24 cellular contexts compared by ENCODE assay signal in the genomic region with DNA sequence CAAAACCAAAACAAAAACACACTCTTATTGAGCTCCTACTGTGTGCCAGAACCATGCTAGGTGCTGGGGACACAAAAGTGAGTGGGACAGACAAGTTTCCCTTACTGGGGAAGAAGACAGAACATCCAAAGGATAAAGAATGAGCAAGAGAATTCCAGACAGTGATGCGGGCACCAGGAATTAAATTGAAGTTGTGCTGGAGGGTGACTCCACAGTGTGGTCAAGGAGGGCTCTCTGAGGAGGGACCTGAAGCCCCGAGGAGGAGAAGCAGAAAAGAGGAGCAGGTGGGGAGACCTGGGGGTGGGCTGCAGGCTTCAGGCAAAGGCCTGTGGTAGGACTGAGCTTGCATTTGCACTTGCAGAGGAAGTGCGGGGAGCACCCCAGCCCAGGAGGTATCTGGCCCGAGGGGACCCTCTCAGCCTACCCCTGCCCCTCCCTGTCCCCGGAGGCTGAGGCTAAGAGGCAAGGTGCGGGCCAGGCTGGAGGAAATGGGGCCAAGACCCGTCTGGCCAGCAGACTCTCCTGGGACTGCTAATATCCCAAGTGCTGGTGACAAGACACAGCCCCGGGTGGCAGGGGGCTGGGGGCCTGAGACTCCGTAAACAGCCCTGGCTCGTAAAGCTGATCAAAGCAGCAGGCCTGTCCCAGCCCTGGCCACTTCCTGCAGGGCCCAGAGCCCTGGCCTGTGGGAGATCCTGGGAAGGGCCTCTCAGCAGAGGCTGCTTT. TPM values are rescaled to one million over a fixed set of nuclear protein-coding genes. Genes with fewer than 3 reads are reported as not detected.
DNase-seq lines count a peak whose midpoint lies in the region; ATAC-seq, FAIRE-seq and TF ChIP-seq lines count a peak whose summit lies in the region.
"Had no signal": no experiment of that assay in that cellular context is flagged by ENCODE, and none has a peak within 500 bp of the region (broad histone marks: within the 10 kb centered on the region; RNA-seq: fewer than 3 reads in every experiment).

No MANE protein-coding gene starts in this region.

- no peak overlapping the region for H2AK5ac ChIP-seq in mesenchymal stem cell (ENCODE audit: low read length, severe bottlenecking)

- TF ChIP-seq RAD21 in HepG2 (CRISPR knock-in tag; IDR thresholded peaks at IDR 0.05), result no peak

- 0 out of 2 replicates have a peak overlapping the region, but pooled peaks have one; percentile 6 for H3K9ac ChIP-seq in HepG2 (ENCODE audit: insufficient read depth, low read depth, low read length)
- no peak overlapping the region for H3K9ac ChIP-seq in mesenchymal stem cell (ENCODE audit: low read length)
- H3K9ac ChIP-seq: parathyroid adenoma had no signal

- H3K23ac ChIP-seq in mesenchymal stem cell (ENCODE audit: low read length in 2 of 2), result no peak overlapping the region

- H4K8ac ChIP-seq in mesenchymal stem cell (ENCODE audit: low read length), result peak overlapping the region; percentile 29

- no TSS peak for BruUV-seq in HepG2 (replicated peaks; lab: Mats Ljungman, UMichigan)

- no peak overlapping the region for H4K91ac ChIP-seq in mesenchymal stem cell (ENCODE audit: low read length)

- WGBS in HepG2 (ENCODE audit: low lambda C conversion rate), result 33% methylated on average over 9 of the region's 10 CpGs
- 76% methylated on average over 4 of the region's 10 CpGs for WGBS in right lobe of liver (ENCODE audit: insufficient coverage, low coverage, low lambda C conversion rate, missing lambda C conversion rate)
- WGBS in mesenchymal stem cell, result 40% methylated on average over 10 of the region's 10 CpGs
- 83% methylated on average over 2 of the region's 10 CpGs; no CpG with 5 or more reads in 1 of the 2 donors for WGBS in gastroesophageal sphincter (ENCODE audit: low coverage in 1 of 2), 2 donors

- H3K9me3 ChIP-seq in HepG2 (ENCODE audit: low read length) (no peaks in the 10 kb centered on the region), right lobe of liver (no peaks in the 10 kb centered on the region), mesenchymal stem cell (ENCODE audit: control insufficient read depth, low read length) (no peaks in the 10 kb centered on the region), gastroesophageal sphincter (no peaks in the 10 kb centered on the region)
- H3K9me3 ChIP-seq: upper lobe of left lung had no signal

- TF ChIP-seq CTCF in HepG2 (CRISPR knock-in tag; IDR thresholded peaks at IDR 0.05) (no peak), right lobe of liver (IDR thresholded peaks at IDR 0.05) (no peak), VCaP (conservative IDR thresholded peaks at IDR 0.05) (no peak), gastroesophageal sphincter (IDR thresholded peaks at IDR 0.05) (no peak)

- TF ChIP-seq EP300 in HepG2 (IDR thresholded peaks at IDR 0.05; ENCODE audit: low read depth in 2 of 2, low read length in 2 of 2), result no peak
- TF ChIP-seq EP300 in HepG2 (CRISPR knock-in tag; IDR thresholded peaks at IDR 0.05; ENCODE audit: borderline replicate concordance), result no peak
- TF ChIP-seq EP300 in gastroesophageal sphincter (IDR thresholded peaks at IDR 0.05), result no peak

- H2BK12ac ChIP-seq in mesenchymal stem cell (ENCODE audit: low read length in 2 of 2), result peak overlapping the region in 1 of 2 experiments; percentile 45

- H3K4ac ChIP-seq in mesenchymal stem cell (ENCODE audit: low read depth in 1 of 2, low read length in 2 of 2), result no peak overlapping the region

- no peak overlapping the region for H2BK5ac ChIP-seq in mesenchymal stem cell (ENCODE audit: low read depth, low read length, poor library complexity, severe bottlenecking)

- H3K4me3 ChIP-seq in HepG2 (replicated peaks in 1 of 3; ENCODE audit: insufficient read depth in 1 of 3, low read depth in 2 of 3, low read length in 3 of 3) (peak overlapping the region in 1 of 3 experiments; percentile 23; a peak in 1 of 6 replicates), right lobe of liver (no peak overlapping the region), mesenchymal stem cell (ENCODE audit: insufficient read depth in 1 of 2, low read depth in 1 of 2, low read length in 2 of 2) (no peak overlapping the region), gastroesophageal sphincter (no peak overlapping the region)
- H3K4me3 ChIP-seq: lung, PC-9, upper lobe of left lung had no signal

- H3K4me2 ChIP-seq in HepG2 (ENCODE audit: low read depth, low read length) (peak overlapping the region; percentile 20; the same call in 1 of the 2 replicates), mesenchymal stem cell (ENCODE audit: low read length, poor library complexity, severe bottlenecking) (no peak overlapping the region)
- H3K4me2 ChIP-seq: PC-9 had no signal

- H3K79me2 ChIP-seq in HepG2 (ENCODE audit: insufficient read depth, low read length), result no peaks in the 10 kb centered on the region
- H3K79me2 ChIP-seq: parathyroid adenoma had no signal

- peak; percentile 16 for ATAC-seq in HepG2
- ATAC-seq in right lobe of liver, result no peak
- no peak for ATAC-seq in stimulated activated naive CD8-positive, alpha-beta T cell treated with anti-CD3 and anti-CD28 coated beads, Interleukin-15, Interleukin-2, amounts not matched to agents 100 U/mL and 50 U/mL, for 24 hours
- no peak for ATAC-seq in GM19351 (IDR thresholded peaks at IDR 0.05; ENCODE audit: unreplicated experiment)
- no peak for ATAC-seq in gastroesophageal sphincter
- ATAC-seq: sciatic nerve had no signal

- H2BK120ac ChIP-seq in mesenchymal stem cell (ENCODE audit: low read depth, low read length), result no peak overlapping the region

- DNase-seq in HepG2 (ENCODE audit: low spot score), result no peak
- DNase-seq in right lobe of liver, result no peak
- no peak for DNase-seq in mesenchymal stem cell
- DNase-seq in stimulated activated naive CD8-positive, alpha-beta T cell treated with anti-CD3 and anti-CD28 coated beads, Interleukin-15, Interleukin-2, amounts not matched to agents 100 U/mL and 50 U/mL, for 24 hours, result no peak
- no peak for DNase-seq in NCI-H2171 treated with DMSO at 0.1 percent for 48 hours (lab: John Stamatoyannopoulos, UW)
- DNase-seq: activated CD4-positive, alpha-beta T cell treated with anti-CD3 and anti-CD28 coated beads, Interleukin-2, amount 10 ng/mL, durations not matched to agents 7 days and 5 days; activated naive CD8-positive, alpha-beta T cell treated with anti-CD3 and anti-CD28 coated beads for 36 hours; cerebellar nuclear complex; foreskin fibroblast; KG1; NCI-H69; PC-9; SHP77; stimulated activated CD4-positive, alpha-beta T cell treated with anti-CD3 and anti-CD28 coated beads, Interleukin-15, amount 100 ng/mL, for 24 hours; upper lobe of left lung had no signal

- peaks cover 74% of the 10 kb centered on the region for H3K4me1 ChIP-seq in HepG2 (ENCODE audit: insufficient read depth, low read length)
- no peaks in the 10 kb centered on the region for H3K4me1 ChIP-seq in right lobe of liver
- H3K4me1 ChIP-seq in mesenchymal stem cell (ENCODE audit: control insufficient read depth, insufficient read depth, low read depth, low read length), result peaks cover 10% of the 10 kb centered on the region
- peaks cover 0 to 5% (median 0%) of the 10 kb centered on the region in 3 donors for H3K4me1 ChIP-seq in gastroesophageal sphincter
- H3K4me1 ChIP-seq: parathyroid adenoma had no signal

- peak overlapping the region; percentile 73 for H2BK15ac ChIP-seq in mesenchymal stem cell (ENCODE audit: low read depth, poor library complexity, severe bottlenecking)

- no peak for FAIRE-seq in HepG2 (lab: Jason Lieb, UNC)
- FAIRE-seq: A204.1, H54, islet of Langerhans had no signal

- CTCF ChIA-PET in HepG2 (lab: Yijun Ruan, JAX; ENCODE audit: low intra/inter-chr PET ratio, low total read pairs), result no interaction called here

- H3K27me3 ChIP-seq in HepG2 (ENCODE audit: control insufficient read depth in 1 of 2, insufficient read depth in 2 of 2, low read length in 2 of 2), result peaks cover 0 to 14% of the 10 kb centered on the region in 2 experiments; a peak in 2 of 5 replicates
- no peaks in the 10 kb centered on the region for H3K27me3 ChIP-seq in right lobe of liver
- peaks cover 8 to 17% of the 10 kb centered on the region in 2 experiments for H3K27me3 ChIP-seq in mesenchymal stem cell (ENCODE audit: control insufficient read depth in 1 of 2, insufficient read depth in 1 of 2, low read length in 2 of 2)
- H3K27me3 ChIP-seq in gastroesophageal sphincter, result no peaks in the 10 kb centered on the region
- H3K27me3 ChIP-seq: upper lobe of left lung had no signal

- H3K27ac ChIP-seq in HepG2 (ENCODE audit: extremely low read length, insufficient read depth, low read length), result no peak overlapping the region
- no peak overlapping the region for H3K27ac ChIP-seq in right lobe of liver
- peak overlapping the region; percentile 52 for H3K27ac ChIP-seq in VCaP
- H3K27ac ChIP-seq in mesenchymal stem cell (ENCODE audit: low read length, poor library complexity, severe bottlenecking), result no peak overlapping the region
- H3K27ac ChIP-seq in gastroesophageal sphincter, result no peak overlapping the region
- H3K27ac ChIP-seq: parathyroid adenoma, PC-9, upper lobe of left lung had no signal

- intact Hi-C loops in HepG2 (cut with micrococcal nuclease; ENCODE audit: unreplicated experiment) (no loop called here), right lobe of liver (cut with DNase I) (no loop called here)

- H2AFZ ChIP-seq in HepG2 (ENCODE audit: low read length), result no peak overlapping the region
- H2AFZ ChIP-seq in mesenchymal stem cell (ENCODE audit: low read depth, low read length), result no peak overlapping the region
- H2AFZ ChIP-seq: parathyroid adenoma, PC-9 had no signal

- no peaks in the 10 kb centered on the region for H4K20me1 ChIP-seq in HepG2 (ENCODE audit: insufficient read depth, low read length)

- POLR2A ChIA-PET in HepG2 (lab: Yijun Ruan, JAX), result no interaction called here

- no peaks in the 10 kb centered on the region for H3K79me1 ChIP-seq in mesenchymal stem cell (replicated peaks; ENCODE audit: low read length, poor library complexity, severe bottlenecking)

- in situ Hi-C loops in HepG2 (cut with HindIII; ENCODE audit: extremely low pct_ligation_motif_present, low pct_unique_long_range_greater_than_20kb), result no loop called here

- no peak for TF ChIP-seq POLR2A in HepG2 (IDR thresholded peaks at IDR 0.05; ENCODE audit: insufficient read depth in 1 of 2, low read depth in 2 of 2, low read length in 2 of 2)
- TF ChIP-seq POLR2A in right lobe of liver (IDR thresholded peaks at IDR 0.05), result no peak
- no peak for TF ChIP-seq POLR2A in gastroesophageal sphincter (IDR thresholded peaks at IDR 0.05)

- no peak overlapping the region for H3K14ac ChIP-seq in mesenchymal stem cell (ENCODE audit: low read length in 2 of 2)

- no peaks in the 10 kb centered on the region for H3K36me3 ChIP-seq in HepG2 (replicated peaks in 1 of 2; ENCODE audit: control insufficient read depth in 1 of 2, insufficient read depth in 2 of 2, low read length in 2 of 2)
- H3K36me3 ChIP-seq in right lobe of liver, result no peaks in the 10 kb centered on the region
- no peaks in the 10 kb centered on the region for H3K36me3 ChIP-seq in mesenchymal stem cell (ENCODE audit: control insufficient read depth in 1 of 2, insufficient read depth in 2 of 2, low read depth in 1 of 2, low read length in 2 of 2)
- no peaks in the 10 kb centered on the region for H3K36me3 ChIP-seq in gastroesophageal sphincter
- H3K36me3 ChIP-seq: upper lobe of left lung had no signal

- H3K18ac ChIP-seq in mesenchymal stem cell (ENCODE audit: low read depth in 1 of 2, low read length in 2 of 2), result peak overlapping the region; percentile 1 to 3

RNA-seq across cellular contexts. Expression of a gene that starts 57.1 kb away (rescaled TPM):
- 1.3 and 1.4 TPM in 2 replicates for total RNA-seq in HepG2 (2016; rRNA removed; fragmentation: Illumina TruSeq; extraction: Trizol)
- 0.35 and 0.40 TPM in 2 replicates for total RNA-seq in HepG2 (2016; cell fraction: cytosol; rRNA removed; fragmentation: Illumina TruSeq; extraction: Trizol; ENCODE audit: low read depth)
- 1.1 and 1.4 TPM in 2 replicates for total RNA-seq in HepG2 (2016; cell fraction: insoluble cytoplasmic fraction; rRNA removed; fragmentation: Illumina TruSeq; extraction: Trizol)
- total RNA-seq in HepG2 (2016; cell fraction: membrane; rRNA removed; fragmentation: Illumina TruSeq; extraction: Trizol), result 0.68 and 1.4 TPM in 2 replicates
- total RNA-seq in HepG2 (2016; cell fraction: nucleus; rRNA removed; fragmentation: Illumina TruSeq; extraction: Trizol), result 1.4 and 2.3 TPM in 2 replicates
- polyA plus RNA-seq in HepG2 (2011; rRNA removed), result 1.3 and 1.5 TPM in 2 replicates
- 0.35 and 0.76 TPM in 2 replicates for polyA plus RNA-seq in HepG2 (2011; cell fraction: cytosol; rRNA removed)
- polyA plus RNA-seq in HepG2 (2011; cell fraction: nucleus; rRNA removed), result 3.0 and 3.7 TPM in 2 replicates
- polyA plus RNA-seq in HepG2 (2012), result 1.5 and 1.6 TPM in 2 replicates
- 0.55 and 0.59 TPM in 2 replicates for polyA plus RNA-seq in HepG2 (2016; cell fraction: cytosol; fragmentation: Illumina TruSeq; extraction: Trizol; ENCODE audit: low read depth)
- polyA plus RNA-seq in HepG2 (2016; cell fraction: insoluble cytoplasmic fraction; fragmentation: Illumina TruSeq; extraction: Trizol; ENCODE audit: low read depth), result 2.2 and 3.6 TPM in 2 replicates
- polyA plus RNA-seq in HepG2 (2016; cell fraction: membrane; fragmentation: Illumina TruSeq; extraction: Trizol; ENCODE audit: low read depth), result 0.93 and 1.2 TPM in 2 replicates
- 3.5 and 4.2 TPM in 2 replicates for polyA plus RNA-seq in HepG2 (2016; cell fraction: nucleus; fragmentation: Illumina TruSeq; extraction: Trizol; ENCODE audit: insufficient read depth, low read depth)
- polyA minus RNA-seq in HepG2 (2011; rRNA and poly(A)+ RNA removed; ENCODE audit: low replicate concordance), result 1.4 and 7.4 TPM in 2 replicates
- 0.40 and 0.79 TPM in 2 replicates for polyA minus RNA-seq in HepG2 (2011; cell fraction: cytosol; rRNA and poly(A)+ RNA removed)
- 0.77 and 1.6 TPM in 2 replicates for polyA minus RNA-seq in HepG2 (2011; cell fraction: nucleus; rRNA and poly(A)+ RNA removed)
- 1 to 10 TPM in 4 of 6 experiments, under 1 TPM in 2; 0.73 to 1.9 (median 1.1) TPM for total RNA-seq in right lobe of liver
- polyA plus RNA-seq in mesenchymal stem cell (2013, experiment 1 of 2), result 36.2 TPM
- polyA plus RNA-seq in mesenchymal stem cell (2013, experiment 2 of 2), result 36.0 TPM
- total RNA-seq in gastroesophageal sphincter, result 1 to 10 TPM in 3 of 4 donors, under 1 TPM in 1; 0.79 to 2.6 (median 1.2) TPM
